Comparison of ENCODE assay signal across 21 cellular contexts in the genomic region with DNA sequence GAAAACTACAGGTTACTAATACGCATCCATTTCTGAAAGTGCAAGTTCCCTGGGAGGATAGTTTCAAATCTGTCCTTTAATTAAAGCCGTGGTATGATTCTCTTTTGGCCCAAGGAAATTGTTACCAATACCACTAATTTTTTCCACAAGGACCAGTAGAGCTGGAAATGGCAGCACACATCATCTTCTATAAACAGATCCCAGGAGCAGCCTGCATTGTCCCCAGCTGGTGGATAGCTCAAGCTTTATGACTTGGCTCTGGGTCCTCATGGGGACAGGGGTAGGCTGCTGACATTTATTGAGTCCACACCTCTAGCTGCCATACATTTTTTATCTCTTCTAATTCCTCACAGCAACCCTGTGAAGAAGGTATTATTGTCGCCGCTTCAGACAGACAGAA. TPM values are rescaled to one million over a fixed set of nuclear protein-coding genes. Genes with fewer than 3 reads are reported as not detected.
"Had no signal": no experiment of that assay in that cellular context is flagged by ENCODE, and none has a peak within 500 bp of the region (broad histone marks: within the 10 kb centered on the region; RNA-seq: fewer than 3 reads in every experiment).

No MANE protein-coding gene starts in this region.

- H3K36me3 ChIP-seq: brain microvascular endothelial cell, gastroesophageal sphincter, upper lobe of left lung had no signal

- H3K9me3 ChIP-seq: gastroesophageal sphincter, testis, upper lobe of left lung had no signal

- H3K79me2 ChIP-seq: hepatocyte had no signal

- ATAC-seq: activated CD8-positive, alpha-beta T cell treated with anti-CD3 and anti-CD28 coated beads for 36 hours; gastroesophageal sphincter; natural killer cell treated with Interleukin-12 subunit alpha and Interleukin-12 subunit beta and Interleukin-15 and Interleukin-18, amount 100 ng/mL, for 72 hours; stimulated activated naive CD8-positive, alpha-beta T cell treated with anti-CD3 and anti-CD28 coated beads, Interleukin-15, amount 100 ng/mL, for 72 hours; WTC11 had no signal

- H3K4me2 ChIP-seq: hepatocyte had no signal

- H3K27ac Mint-ChIP-seq: activated CD8-positive, alpha-beta T cell treated with anti-CD3 and anti-CD28 coated beads for 36 hours; activated naive CD8-positive, alpha-beta T cell treated with anti-CD3 and anti-CD28 coated beads, Interleukin-2, amount 10 ng/mL, durations not matched to agents 7 days and 5 days; natural killer cell treated with Interleukin-12 subunit alpha and Interleukin-12 subunit beta and Interleukin-15 and Interleukin-18, amount 100 ng/mL, for 72 hours; stimulated activated naive CD8-positive, alpha-beta T cell treated with anti-CD3 and anti-CD28 coated beads, Interleukin-15, amount 100 ng/mL, for 72 hours; WTC11 had no signal

- DNase-seq: activated CD4-positive, alpha-beta T cell treated with anti-CD3 and anti-CD28 coated beads for 48 hours; activated CD8-positive, alpha-beta T cell treated with anti-CD3 and anti-CD28 coated beads for 36 hours; activated gamma-delta T cell treated with Interleukin-2 at 50 U/mL for 16 hours; activated naive CD8-positive, alpha-beta T cell treated with anti-CD3 and anti-CD28 coated beads, Interleukin-2, amount 10 ng/mL, durations not matched to agents 7 days and 5 days; activated T-cell treated with anti-CD3 and anti-CD28 coated beads, Interleukin-2, amount 50 U/mL, for 48 hours; brain microvascular endothelial cell; cerebellar nuclear complex; islet precursor cell; mammary epithelial cell; nucleus accumbens; stimulated activated naive CD8-positive, alpha-beta T cell treated with anti-CD3 and anti-CD28 coated beads, Interleukin-15, amount 100 ng/mL, for 72 hours; T-helper 2 cell; testis; upper lobe of left lung had no signal

- H3K9me3 Mint-ChIP-seq: activated CD8-positive, alpha-beta T cell treated with anti-CD3 and anti-CD28 coated beads for 36 hours; activated naive CD8-positive, alpha-beta T cell treated with anti-CD3 and anti-CD28 coated beads, Interleukin-2, amount 10 ng/mL, durations not matched to agents 7 days and 5 days; natural killer cell treated with Interleukin-12 subunit alpha and Interleukin-12 subunit beta and Interleukin-15 and Interleukin-18, amount 100 ng/mL, for 72 hours; stimulated activated naive CD8-positive, alpha-beta T cell treated with anti-CD3 and anti-CD28 coated beads, Interleukin-15, amount 100 ng/mL, for 72 hours; WTC11 had no signal

- H3K4me3 Mint-ChIP-seq: activated CD8-positive, alpha-beta T cell treated with anti-CD3 and anti-CD28 coated beads for 36 hours; activated naive CD8-positive, alpha-beta T cell treated with anti-CD3 and anti-CD28 coated beads, Interleukin-2, amount 10 ng/mL, durations not matched to agents 7 days and 5 days; natural killer cell treated with Interleukin-12 subunit alpha and Interleukin-12 subunit beta and Interleukin-15 and Interleukin-18, amount 100 ng/mL, for 72 hours; stimulated activated naive CD8-positive, alpha-beta T cell treated with anti-CD3 and anti-CD28 coated beads, Interleukin-15, amount 100 ng/mL, for 72 hours; WTC11 had no signal

- H2AFZ ChIP-seq: hepatocyte had no signal

- H3K4me3 ChIP-seq: gastroesophageal sphincter, hepatocyte, testis, upper lobe of left lung had no signal

- H3K27ac ChIP-seq: brain microvascular endothelial cell, epithelial cell of prostate, gastroesophageal sphincter, hepatocyte, testis, upper lobe of left lung had no signal

- H3K36me3 Mint-ChIP-seq: activated naive CD8-positive, alpha-beta T cell treated with anti-CD3 and anti-CD28 coated beads, Interleukin-2, amount 10 ng/mL, durations not matched to agents 7 days and 5 days; natural killer cell treated with Interleukin-12 subunit alpha and Interleukin-12 subunit beta and Interleukin-15 and Interleukin-18, amount 100 ng/mL, for 72 hours had no signal

- H3K27me3 ChIP-seq: testis had no signal

RNA-seq across cellular contexts. Expression of gene BHLHA9, which starts 35.8 kb away (rescaled TPM):
- total RNA-seq: activated CD8-positive, alpha-beta T cell treated with anti-CD3 and anti-CD28 coated beads for 36 hours; activated naive CD8-positive, alpha-beta T cell treated with anti-CD3 and anti-CD28 coated beads, Interleukin-2, amount 10 ng/mL, durations not matched to agents 7 days and 5 days; dermis microvascular lymphatic vessel endothelial cell; gastroesophageal sphincter; hepatocyte; mammary epithelial cell; mucosa of gallbladder; natural killer cell treated with Interleukin-12 subunit alpha and Interleukin-12 subunit beta and Interleukin-15 and Interleukin-18, amount 100 ng/mL, for 72 hours; upper lobe of left lung; WTC11 had no signal
- polyA plus RNA-seq: hepatocyte, mammary epithelial cell had no signal

RNA-seq across cellular contexts. Expression of gene TRARG1, which starts 45.0 kb away (rescaled TPM):
- total RNA-seq: activated CD8-positive, alpha-beta T cell treated with anti-CD3 and anti-CD28 coated beads for 36 hours; dermis microvascular lymphatic vessel endothelial cell; hepatocyte; mammary epithelial cell; mucosa of gallbladder; natural killer cell treated with Interleukin-12 subunit alpha and Interleukin-12 subunit beta and Interleukin-15 and Interleukin-18, amount 100 ng/mL, for 72 hours; upper lobe of left lung; WTC11 had no signal
- polyA plus RNA-seq: hepatocyte, mammary epithelial cell had no signal
